16 cellular contexts compared by ENCODE assay signal in genomic region chr3:127674793-127675189, GRCh38. TPM values are rescaled to one million over a fixed set of nuclear protein-coding genes. Genes with fewer than 3 reads are reported as not detected.
DNase-seq lines count a peak whose midpoint lies in the region; ATAC-seq and TF ChIP-seq lines count a peak whose summit lies in the region.
"Had no signal": no experiment of that assay in that cellular context is flagged by ENCODE, and none has a peak within 500 bp of the region (broad histone marks: within the 10 kb centered on the region; RNA-seq: fewer than 3 reads in every experiment).

No MANE protein-coding gene starts in this region.

- H3K36me3 ChIP-seq in left ventricle myocardium inferior, result peaks cover 43% of the 10 kb centered on the region
- H3K36me3 ChIP-seq in heart right ventricle, result peaks cover 0 to 54% (median 21%) of the 10 kb centered on the region in 9 donors
- no peaks in the 10 kb centered on the region for H3K36me3 ChIP-seq in aorta (ENCODE audit: control insufficient read depth in 1 of 2, insufficient read depth in 2 of 2, low read length in 1 of 2)

- no peak for TF ChIP-seq CTCF in left ventricle myocardium inferior (IDR thresholded peaks at IDR 0.05; ENCODE audit: borderline replicate concordance)
- no peak for TF ChIP-seq CTCF in heart right ventricle (IDR thresholded peaks at IDR 0.05)

- H3K27me3 Mint-ChIP-seq in activated naive CD8-positive, alpha-beta T cell treated with anti-CD3 and anti-CD28 coated beads, Interleukin-2, amount 50 U/mL, for 24 hours, result no peaks in the 10 kb centered on the region
- no peaks in the 10 kb centered on the region for H3K27me3 Mint-ChIP-seq in naive thymus-derived CD8-positive, alpha-beta T cell

- peaks cover 69% of the 10 kb centered on the region for H3K4me1 ChIP-seq in left ventricle myocardium inferior
- H3K4me1 ChIP-seq in heart right ventricle, result peaks cover 7 to 57% (median 29%) of the 10 kb centered on the region in 9 donors
- H3K4me1 ChIP-seq in aorta (ENCODE audit: control insufficient read depth in 1 of 2, insufficient read depth in 2 of 2, low read length in 2 of 2), result no peaks in the 10 kb centered on the region

- peak; percentile 11 for DNase-seq in left ventricle myocardium inferior
- DNase-seq in heart right ventricle, result no peak
- no peak for DNase-seq in activated naive CD8-positive, alpha-beta T cell treated with anti-CD3 and anti-CD28 coated beads, Interleukin-2, amount 50 U/mL, for 24 hours
- DNase-seq in naive thymus-derived CD8-positive, alpha-beta T cell, result no peak
- peak; percentile 35 to 61 for DNase-seq in aorta
- no peak for DNase-seq in NCI-H510A treated with DMSO at 0.1 percent for 48 hours (lab: John Stamatoyannopoulos, UW)
- no peak for DNase-seq in NCI-H2196 treated with DMSO at 0.1 percent for 48 hours (lab: John Stamatoyannopoulos, UW; ENCODE audit: unreplicated experiment)
- no peak for DNase-seq in NCI-H2196 (lab: John Stamatoyannopoulos, UW; ENCODE audit: unreplicated experiment)
- DNase-seq: effector CD8-positive, alpha-beta T cell; gastrocnemius medialis; KBM-7; NCI-H82; stimulated activated CD4-positive, alpha-beta T cell treated with anti-CD3 and anti-CD28 coated beads, Interleukin-2, amount 100 ng/mL, for 48 hours had no signal

- peak overlapping the region; percentile 100 for H3K4me3 ChIP-seq in left ventricle myocardium inferior
- H3K4me3 ChIP-seq in heart right ventricle, result peak overlapping the region in 1 of 10 donors; percentile 93
- no peak overlapping the region for H3K4me3 ChIP-seq in aorta (ENCODE audit: low read length in 2 of 2)
- H3K4me3 ChIP-seq: SJSA1 had no signal

- WGBS in heart right ventricle, 2 donors, result 89 to 92% methylated on average over 8 of the region's 8 CpGs
- WGBS in aorta, 2 donors, result 84 to 89% methylated on average over 8 of the region's 8 CpGs

- no peaks in the 10 kb centered on the region for H3K9me3 Mint-ChIP-seq in activated naive CD8-positive, alpha-beta T cell treated with anti-CD3 and anti-CD28 coated beads, Interleukin-2, amount 50 U/mL, for 24 hours
- no peaks in the 10 kb centered on the region for H3K9me3 Mint-ChIP-seq in naive thymus-derived CD8-positive, alpha-beta T cell

- no peak overlapping the region for H3K27ac Mint-ChIP-seq in activated naive CD8-positive, alpha-beta T cell treated with anti-CD3 and anti-CD28 coated beads, Interleukin-2, amount 50 U/mL, for 24 hours
- H3K27ac Mint-ChIP-seq in naive thymus-derived CD8-positive, alpha-beta T cell, result peak overlapping the region; percentile 74 to 99 (median 92)

- no peak overlapping the region for H3K27ac ChIP-seq in left ventricle myocardium inferior (replicated peaks)
- no peak overlapping the region for H3K27ac ChIP-seq in heart right ventricle
- no peak overlapping the region for H3K27ac ChIP-seq in aorta (ENCODE audit: low read depth in 1 of 2, low read length in 2 of 2)
- H3K27ac ChIP-seq: C4-2B, SJSA1 had no signal

- peaks cover 19% of the 10 kb centered on the region for H3K4me1 Mint-ChIP-seq in activated naive CD8-positive, alpha-beta T cell treated with anti-CD3 and anti-CD28 coated beads, Interleukin-2, amount 50 U/mL, for 24 hours
- peaks cover 28 to 55% (median 41%) of the 10 kb centered on the region in 4 donors for H3K4me1 Mint-ChIP-seq in naive thymus-derived CD8-positive, alpha-beta T cell

- no peaks in the 10 kb centered on the region for H3K36me3 Mint-ChIP-seq in activated naive CD8-positive, alpha-beta T cell treated with anti-CD3 and anti-CD28 coated beads, Interleukin-2, amount 50 U/mL, for 24 hours (ENCODE audit: low read depth)
- H3K36me3 Mint-ChIP-seq in naive thymus-derived CD8-positive, alpha-beta T cell, result peaks cover 0 to 22% (median 0%) of the 10 kb centered on the region in 3 donors

- no peaks in the 10 kb centered on the region for H3K9me3 ChIP-seq in left ventricle myocardium inferior (replicated peaks)
- H3K9me3 ChIP-seq in heart right ventricle, result no peaks in the 10 kb centered on the region
- H3K9me3 ChIP-seq in aorta (ENCODE audit: control insufficient read depth, low read length), result no peaks in the 10 kb centered on the region
- H3K9me3 ChIP-seq: gastrocnemius medialis, SJSA1 had no signal

- POLR2A ChIA-PET in naive thymus-derived CD8-positive, alpha-beta T cell (lab: Charles Lee), result interaction anchor here (2.0 kb wide), 1 partner anchor 9 kb away, joined by 8 read pairs; no protein-coding TSS in a partner anchor

- H3K4me3 Mint-ChIP-seq in activated naive CD8-positive, alpha-beta T cell treated with anti-CD3 and anti-CD28 coated beads, Interleukin-2, amount 50 U/mL, for 24 hours, result peak overlapping the region; percentile 25
- H3K4me3 Mint-ChIP-seq in naive thymus-derived CD8-positive, alpha-beta T cell, result peak overlapping the region; percentile 83 to 98 (median 91)

- H3K27me3 ChIP-seq in left ventricle myocardium inferior (ENCODE audit: low read depth) (no peaks in the 10 kb centered on the region), heart right ventricle (no peaks in the 10 kb centered on the region), aorta (ENCODE audit: control insufficient read depth in 1 of 2, insufficient read depth in 2 of 2, low read length in 1 of 2) (no peaks in the 10 kb centered on the region)
- H3K27me3 ChIP-seq: gastrocnemius medialis, SJSA1 had no signal

- ATAC-seq in heart right ventricle (no peak), aorta (ENCODE audit: low FRiP score) (no peak)
- no peak for ATAC-seq in activated naive CD8-positive, alpha-beta T cell treated with anti-CD3 and anti-CD28 coated beads, Interleukin-2, amount 50 U/mL, for 24 hours
- ATAC-seq in naive thymus-derived CD8-positive, alpha-beta T cell, result no peak
- ATAC-seq: activated CD4-positive, CD25-positive, alpha-beta regulatory T cell treated with anti-CD3 and anti-CD28 coated beads, Interleukin-2, amount 50 U/mL, for 24 hours; gastrocnemius medialis had no signal

- intact Hi-C loops in left ventricle myocardium inferior (cut with micrococcal nuclease), result no loop called here
- intact Hi-C loops in heart right ventricle (cut with DNase I), result loop anchor here in 2 of 10 donors (5.0 kb wide), 2 partner anchors 82 to 153 kb away; partner anchors contain the start of gene TPRA1 (in 1 of the 2)
- intact Hi-C loops in aorta (cut with DNase I), result loop anchor here in 1 of 2 donors (10.0 kb wide), 1 partner anchor 380 kb away; the partner anchor contains the start of gene SEC61A1

RNA-seq across cellular contexts. Expression of gene ABTB1, which starts 2.0 kb away (rescaled TPM):
- total RNA-seq in left ventricle myocardium inferior (29.9 TPM), heart right ventricle (10 to 100 TPM; 19.6 to 47.9 (median 23.9) TPM), aorta (10 to 100 TPM; 49.8 to 75.4 TPM)
- polyA plus RNA-seq in heart right ventricle (10 to 100 TPM; 36.0 to 56.3 TPM), aorta (100 to 1,000 TPM in 1 of 2 donors, 10 to 100 TPM in 1; 28.7 to 263 TPM)
- total RNA-seq in naive thymus-derived CD8-positive, alpha-beta T cell, result 100 to 1,000 TPM; 183 to 187 TPM
- polyA plus RNA-seq in naive thymus-derived CD8-positive, alpha-beta T cell, result 10 to 100 TPM; 58.6 to 71.9 (median 60.9) TPM

RNA-seq across cellular contexts. Expression of gene PODXL2, which starts 45.8 kb away (rescaled TPM):
- 1.7 TPM for total RNA-seq in left ventricle myocardium inferior
- total RNA-seq in heart right ventricle, result 1 to 10 TPM in 9 of 10 donors, under 1 TPM in 1; 0.42 to 4.0 (median 1.5) TPM
- 1 to 10 TPM in 1 of 2 donors, under 1 TPM in 1; 0.66 to 2.2 TPM for polyA plus RNA-seq in heart right ventricle
- 1 to 10 TPM; 2.5 to 2.8 TPM for total RNA-seq in naive thymus-derived CD8-positive, alpha-beta T cell
- polyA plus RNA-seq in naive thymus-derived CD8-positive, alpha-beta T cell, result 1 to 10 TPM in 2 of 3 donors, under 1 TPM in 1; 0.66 to 4.1 (median 2.6) TPM
- 1 to 10 TPM; 2.2 to 4.0 TPM for total RNA-seq in aorta
- 1 to 10 TPM; 1.3 to 1.9 TPM for polyA plus RNA-seq in aorta

Comparison
In these comparisons a context has a peak if more than half of its experiments do, and no peak if none do; other contexts are left out.
1. DNase-seq: peak in left ventricle myocardium inferior (single experiment) and aorta (2 of 2); none in heart right ventricle (0 of 2), activated naive CD8-positive, alpha-beta T cell treated with anti-CD3 and anti-CD28 coated beads, Interleukin-2, amount 50 U/mL, for 24 hours (single experiment), naive thymus-derived CD8-positive, alpha-beta T cell (0 of 10), NCI-H510A treated with DMSO at 0.1 percent for 48 hours (single experiment), NCI-H2196 treated with DMSO at 0.1 percent for 48 hours (single experiment) and NCI-H2196 (single experiment).